ENCODE assay signal across 2 cellular contexts in the genomic region with DNA sequence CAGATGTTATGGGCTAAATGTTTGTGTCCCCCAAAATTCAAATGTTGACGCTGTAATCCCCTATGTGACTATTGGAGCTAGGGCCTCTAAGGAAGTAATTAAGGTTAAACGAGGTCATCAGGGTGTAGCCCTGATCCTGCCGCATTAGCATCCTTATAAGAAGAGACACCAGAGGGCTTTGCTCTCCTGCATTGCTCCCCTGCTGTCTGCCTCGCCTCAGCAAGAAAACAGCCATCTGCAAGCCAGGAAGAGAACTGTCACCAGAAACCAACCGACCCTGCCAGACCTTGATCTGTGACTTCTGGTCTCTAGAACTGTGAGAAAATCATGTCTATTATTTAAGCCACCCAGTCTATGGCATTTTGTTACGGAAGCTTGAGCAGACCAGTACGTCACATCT.
A peak's percentile ranks its signal among the peaks of the same experiment; 100 is the strongest.
TF ChIP-seq lines count a peak whose summit lies in the region.

No MANE protein-coding gene starts in this region.

TF ChIP-seq in IMR-90, 13 proteins besides CTCF, POLR2A, EP300 and RAD21:
- no peak for TF ChIP-seq CHD1 (IDR thresholded peaks at IDR 0.05; ENCODE audit: low read depth, low read length)
- no peak for TF ChIP-seq NFE2L2 (IDR thresholded peaks at IDR 0.05; ENCODE audit: low read depth, low read length)
- no peak for TF ChIP-seq FOS (IDR thresholded peaks at IDR 0.05; ENCODE audit: low read depth, low read length)
- TF ChIP-seq CEBPB (IDR thresholded peaks at IDR 0.05; ENCODE audit: low read depth, low read length), result no peak
- TF ChIP-seq ELK1 (IDR thresholded peaks at IDR 0.05; ENCODE audit: borderline replicate concordance, low read depth, low read length), result no peak
- no peak for TF ChIP-seq USF2 (IDR thresholded peaks at IDR 0.05; ENCODE audit: low read depth, low read length)
- TF ChIP-seq MAZ (IDR thresholded peaks at IDR 0.05; ENCODE audit: borderline replicate concordance, low read depth, low read length), result no peak
- no peak for TF ChIP-seq MAFK (IDR thresholded peaks at IDR 0.05; ENCODE audit: low read depth, low read length)
- no peak for TF ChIP-seq RCOR1 (IDR thresholded peaks at IDR 0.05; ENCODE audit: insufficient replicate concordance, low read length)
- no peak for TF ChIP-seq BHLHE40 (IDR thresholded peaks at IDR 0.05; ENCODE audit: low read depth, low read length)
- TF ChIP-seq SMC3 (IDR thresholded peaks at IDR 0.05; ENCODE audit: low read depth, low read length), result no peak
- no peak for TF ChIP-seq MXI1 (IDR thresholded peaks at IDR 0.05; ENCODE audit: borderline replicate concordance, low read depth, low read length)
- no peak for TF ChIP-seq RFX5 (IDR thresholded peaks at IDR 0.05; ENCODE audit: low read depth, low read length)

TF ChIP-seq in H1, 55 proteins besides CTCF, POLR2A, EP300 and RAD21:
- TF ChIP-seq RXRA (IDR thresholded peaks at IDR 0.05; ENCODE audit: insufficient read depth, low read depth, low read length), result peak; percentile 76; the same call in 1 of the 2 replicates
- peak; percentile 32 for TF ChIP-seq NANOG (IDR thresholded peaks at IDR 0.05; ENCODE audit: insufficient read depth, low read depth, low read length, poor library complexity, severe bottlenecking)
- TF ChIP-seq CBX8 (IDR thresholded peaks at IDR 0.05; ENCODE audit: borderline replicate concordance, low read depth, low read length), result no peak
- no peak for TF ChIP-seq ASH2L (IDR thresholded peaks at IDR 0.05; ENCODE audit: low read length)
- no peak for TF ChIP-seq CHD1 (IDR thresholded peaks at IDR 0.05; ENCODE audit: low read depth, low read length)
- no peak for TF ChIP-seq CHD2 (IDR thresholded peaks at IDR 0.05; ENCODE audit: low read length)
TF ChIP-seq in H1: peak in this region for 2.
